9 cellular contexts compared by ENCODE assay signal in genomic region chr1:228089520-228090380, GRCh38. TPM values are rescaled to one million over a fixed set of nuclear protein-coding genes. Genes with fewer than 3 reads are reported as not detected.
DNase-seq lines count a peak whose midpoint lies in the region; ATAC-seq lines count a peak whose summit lies in the region.
"Had no signal": no experiment of that assay in that cellular context is flagged by ENCODE, and none has a peak within 500 bp of the region (broad histone marks: within the 10 kb centered on the region; RNA-seq: fewer than 3 reads in every experiment).

No MANE protein-coding gene starts in this region.

- peaks cover 84% of the 10 kb centered on the region for H3K4me1 Mint-ChIP-seq in activated T-cell treated with anti-CD3 and anti-CD28 coated beads, Interleukin-2, amount 50 U/mL, for 4 hours (ENCODE audit: low read depth)
- H3K4me1 Mint-ChIP-seq in memory B cell, result peaks cover 67% of the 10 kb centered on the region

- peaks cover 32% of the 10 kb centered on the region for H3K36me3 Mint-ChIP-seq in activated T-cell treated with anti-CD3 and anti-CD28 coated beads, Interleukin-2, amount 50 U/mL, for 4 hours (ENCODE audit: insufficient read depth)
- peaks cover 13% of the 10 kb centered on the region for H3K36me3 Mint-ChIP-seq in memory B cell

- peak overlapping the region; percentile 65 for H3K27ac Mint-ChIP-seq in memory B cell

- H3K27me3 Mint-ChIP-seq in activated T-cell treated with anti-CD3 and anti-CD28 coated beads, Interleukin-2, amount 50 U/mL, for 4 hours (ENCODE audit: low read depth), result no peaks in the 10 kb centered on the region
- no peaks in the 10 kb centered on the region for H3K27me3 Mint-ChIP-seq in memory B cell

- H3K4me3 Mint-ChIP-seq in activated T-cell treated with anti-CD3 and anti-CD28 coated beads, Interleukin-2, amount 50 U/mL, for 4 hours, result peak overlapping the region; percentile 72
- H3K4me3 Mint-ChIP-seq in memory B cell, result peak overlapping the region; percentile 65

- DNase-seq in 8988T (peak; percentile 6), memory B cell (ENCODE audit: low spot score in 2 of 2) (no peak), activated gamma-delta T cell (lab: John Stamatoyannopoulos, UW) (no peak)
- no peak for DNase-seq in activated T-cell treated with anti-CD3 and anti-CD28 coated beads, Interleukin-2, amount 50 U/mL, for 4 hours
- DNase-seq: T-helper 1 cell had no signal

- peaks cover 3% of the 10 kb centered on the region for H3K9me3 Mint-ChIP-seq in activated T-cell treated with anti-CD3 and anti-CD28 coated beads, Interleukin-2, amount 50 U/mL, for 4 hours
- no peaks in the 10 kb centered on the region for H3K9me3 Mint-ChIP-seq in memory B cell

- ATAC-seq in HG03103 (IDR thresholded peaks at IDR 0.05; ENCODE audit: low read depth, unreplicated experiment) (peak; percentile 51), memory B cell (ENCODE audit: low read depth) (peak; percentile 79), GM19397 (IDR thresholded peaks at IDR 0.05; ENCODE audit: unreplicated experiment) (no peak), HG03039 (IDR thresholded peaks at IDR 0.05; ENCODE audit: unreplicated experiment) (no peak), HG03460 (IDR thresholded peaks at IDR 0.05; ENCODE audit: unreplicated experiment) (no peak)
- no peak for ATAC-seq in activated T-cell treated with anti-CD3 and anti-CD28 coated beads, Interleukin-2, amount 50 U/mL, for 4 hours

RNA-seq across cellular contexts. Expression of gene ARF1, which starts 7.2 kb away (rescaled TPM):
- total RNA-seq in activated T-cell treated with anti-CD3 and anti-CD28 coated beads, Interleukin-2, amount 50 U/mL, for 4 hours, result 100 to 1,000 TPM; 404 to 411 (median 408) TPM

RNA-seq across cellular contexts. Expression of gene C1orf35, which starts 13.4 kb away (rescaled TPM):
- 10 to 100 TPM; 41.0 to 41.9 (median 41.7) TPM for total RNA-seq in activated T-cell treated with anti-CD3 and anti-CD28 coated beads, Interleukin-2, amount 50 U/mL, for 4 hours

RNA-seq across cellular contexts. Expression of gene MRPL55, which starts 19.3 kb away (rescaled TPM):
- total RNA-seq in activated T-cell treated with anti-CD3 and anti-CD28 coated beads, Interleukin-2, amount 50 U/mL, for 4 hours, result 10 to 100 TPM; 82.3 to 93.0 (median 89.5) TPM

RNA-seq across cellular contexts. Expression of gene GUK1, which starts 50.3 kb away (rescaled TPM):
- 100 to 1,000 TPM; 219 to 248 (median 242) TPM for total RNA-seq in activated T-cell treated with anti-CD3 and anti-CD28 coated beads, Interleukin-2, amount 50 U/mL, for 4 hours

RNA-seq across cellular contexts. Expression of gene GJC2, which starts 60.0 kb away (rescaled TPM):
- total RNA-seq in activated T-cell treated with anti-CD3 and anti-CD28 coated beads, Interleukin-2, amount 50 U/mL, for 4 hours, result under 1 TPM; 0.49 to 0.79 (median 0.53) TPM

Comparison
In these comparisons a context has a peak if more than half of its experiments do, and no peak if none do; other contexts are left out.
1. ATAC-seq: peak in HG03103 (single experiment) and memory B cell (single experiment); none in activated T-cell treated with anti-CD3 and anti-CD28 coated beads, Interleukin-2, amount 50 U/mL, for 4 hours (0 of 2), GM19397 (single experiment), HG03039 (single experiment) and HG03460 (single experiment).